ENCODE assay signal across 15 cellular contexts in genomic region chr12:132132609-132133430, GRCh38.
"Had no signal": no experiment of that assay in that cellular context is flagged by ENCODE, and none has a peak within 500 bp of the region (broad histone marks: within the 10 kb centered on the region; RNA-seq: fewer than 3 reads in every experiment).

No MANE protein-coding gene starts in this region.

- DNase-seq: activated CD4-positive, alpha-beta T cell treated with anti-CD3 and anti-CD28 coated beads, Interleukin-2, amount 50 U/mL, for 1 hour; activated CD4-positive, CD25-positive, alpha-beta regulatory T cell; activated naive CD4-positive, alpha-beta T cell; activated T-cell treated with anti-CD3 and anti-CD28 coated beads, Interleukin-2, amount 50 U/mL, for 48 hours; colonic mucosa; effector CD4-positive, alpha-beta T cell; gastrocnemius medialis; kidney glomerular epithelial cell; SIG-M5; T-helper 17 cell had no signal

- FAIRE-seq: TTC549 had no signal

- H3K4me1 Mint-ChIP-seq: nephron, T-helper 17 cell had no signal

- H3K36me3 ChIP-seq: colonic mucosa had no signal

- H3K4me1 ChIP-seq: colonic mucosa, gastrocnemius medialis, tibial nerve had no signal

- H3K27me3 ChIP-seq: cardiac muscle cell, colonic mucosa, gastrocnemius medialis, tibial nerve had no signal

- H3K4me3 ChIP-seq: cardiac muscle cell, colonic mucosa, gastrocnemius medialis, skin epidermis, tibial nerve had no signal

- H3K27ac ChIP-seq: colonic mucosa, gastrocnemius medialis, skin epidermis, tibial nerve had no signal

- H3K27ac Mint-ChIP-seq: nephron, T-helper 17 cell had no signal

- H3K4me3 Mint-ChIP-seq: nephron, T-helper 17 cell had no signal

- ATAC-seq: gastrocnemius medialis, T-helper 17 cell had no signal

- H3K9me3 ChIP-seq: colonic mucosa, gastrocnemius medialis had no signal

- H3K27me3 Mint-ChIP-seq: T-helper 17 cell had no signal
